In genomic region chr7:150370612-150371071, GRCh38 we compare ENCODE assay signal across 1 cellular context.
TF ChIP-seq lines count a peak whose summit lies in the region.

No MANE protein-coding gene starts in this region.

TF ChIP-seq in IMR-90, 13 proteins besides CTCF, POLR2A, EP300 and RAD21:
- TF ChIP-seq MAZ (IDR thresholded peaks at IDR 0.05; ENCODE audit: borderline replicate concordance, low read depth, low read length) (no peak), USF2 (IDR thresholded peaks at IDR 0.05; ENCODE audit: low read depth, low read length) (no peak), MAFK (IDR thresholded peaks at IDR 0.05; ENCODE audit: low read depth, low read length) (peak; percentile 26; the same call in 1 of the 2 replicates), MXI1 (IDR thresholded peaks at IDR 0.05; ENCODE audit: borderline replicate concordance, low read depth, low read length) (0 out of 2 replicates have a peak, but pooled peaks have one; percentile 48), FOS (IDR thresholded peaks at IDR 0.05; ENCODE audit: low read depth, low read length) (0 out of 2 replicates have a peak, but pooled peaks have one; percentile 32)
